Comparison of ENCODE assay signal across 7 cellular contexts in genomic region chr6:16129623-16130243, GRCh38. TPM values are rescaled to one million over a fixed set of nuclear protein-coding genes. Genes with fewer than 3 reads are reported as not detected.
A peak's percentile ranks its signal among the peaks of the same experiment; 100 is the strongest.
DNase-seq lines count a peak whose midpoint lies in the region; ATAC-seq, FAIRE-seq and TF ChIP-seq lines count a peak whose summit lies in the region.

No MANE protein-coding gene starts in this region.

- H3K9me3 ChIP-seq in IMR-90 (ENCODE audit: control insufficient read depth, insufficient read depth, low read length): no peaks in the 10 kb centered on the region
- no peaks in the 10 kb centered on the region for H3K9me3 ChIP-seq in H1 (ENCODE audit: insufficient read depth in 2 of 2, low read depth in 1 of 2, low read length in 1 of 2)
- H3K9me3 ChIP-seq in mucosa of descending colon: no peaks in the 10 kb centered on the region
- H3K9me3 ChIP-seq in thymus (ENCODE audit: control insufficient read depth): no peaks in the 10 kb centered on the region

- no peak overlapping the region for H2AK9ac ChIP-seq in IMR-90 (replicated peaks; ENCODE audit: low read depth, low read length, poor library complexity)

- CTCF ChIA-PET in IMR-90 (lab: Yijun Ruan, JAX) (interaction anchor here (1.2 kb wide), 1 partner anchor 50 kb away, joined by 3 read pairs; no protein-coding TSS in a partner anchor), WTC11 (lab: Charles Lee) (interaction anchor here (1.0 to 2.0 kb wide), 3 partner anchors 53 to 438 kb away, joined by 3 to 15 read pairs (median 12); no protein-coding TSS in a partner anchor), H1 (lab: Charles Lee; ENCODE audit: partially characterized antibody) (interaction anchor here (0.9 to 1.4 kb wide), 6 partner anchors 14 to 307 kb away, joined by 3 to 4 read pairs (median 4); no protein-coding TSS in a partner anchor)

- TF ChIP-seq POLR2A in IMR-90 (IDR thresholded peaks at IDR 0.05; ENCODE audit: low read depth, low read length): no peak
- TF ChIP-seq POLR2A in H1 (IDR thresholded peaks at IDR 0.05; ENCODE audit: control extremely low read depth in 1 of 2, low read depth in 2 of 2, low read length in 2 of 2): peak in 1 of 2 experiments; percentile 32; a peak in 1 of 3 replicates

- peaks cover 45% of the 10 kb centered on the region for H3K36me3 Mint-ChIP-seq in WTC11

- peak overlapping the region; percentile 88; the same call in 1 of the 2 replicates for H3K27ac ChIP-seq in IMR-90 (ENCODE audit: insufficient read depth, low read length)
- H3K27ac ChIP-seq in H1 (ENCODE audit: low read depth, low read length): no peak overlapping the region
- peak overlapping the region; percentile 96 for H3K27ac ChIP-seq in thymus (ENCODE audit: low read depth)

- H3K27me3 Mint-ChIP-seq in WTC11 (ENCODE audit: low read depth): peaks cover 8% of the 10 kb centered on the region

- peak overlapping the region; percentile 47 for H3K9ac ChIP-seq in IMR-90 (ENCODE audit: low read depth, low read length)
- peak overlapping the region; percentile 49 to 88 (median 71) for H3K9ac ChIP-seq in H1 (replicated peaks in 1 of 4; ENCODE audit: extremely low read depth in 1 of 4, low read depth in 3 of 4, low read length in 3 of 4)

- no peak overlapping the region for H2BK120ac ChIP-seq in IMR-90 (ENCODE audit: low read depth, low read length)
- H2BK120ac ChIP-seq in H1 (replicated peaks; ENCODE audit: low read depth, low read length): no peak overlapping the region

- peak overlapping the region; percentile 95 for H3K4me3 ChIP-seq in IMR-90 (ENCODE audit: insufficient read depth, low read depth, low read length)
- H3K4me3 ChIP-seq in H1 (ENCODE audit: extremely low read depth in 1 of 4, insufficient read depth in 2 of 4, low read depth in 3 of 4, low read length in 4 of 4): peak overlapping the region; percentile 72 to 95 (median 89)
- H3K4me3 ChIP-seq in mucosa of descending colon: peak overlapping the region; percentile 99
- H3K4me3 ChIP-seq in thymus (ENCODE audit: low read length): peak overlapping the region; percentile 76

- H3K4me3 Mint-ChIP-seq in WTC11: peak overlapping the region; percentile 96

- in situ Hi-C loops in IMR-90 (cut with MboI; ENCODE audit: low sequenced_read_pairs): no loop called here

- no peak overlapping the region for H2BK5ac ChIP-seq in IMR-90 (ENCODE audit: low read depth, low read length, poor library complexity, severe bottlenecking)
- no peak overlapping the region; the same call in 1 of the 2 replicates for H2BK5ac ChIP-seq in H1 (ENCODE audit: low read depth, low read length)

- H3K9me3 Mint-ChIP-seq in WTC11: no peaks in the 10 kb centered on the region

- H2BK20ac ChIP-seq in IMR-90 (ENCODE audit: low read depth, low read length) (0 out of 2 replicates have a peak overlapping the region, but pooled peaks have one; percentile 66), H1 (ENCODE audit: low read length) (no peak overlapping the region)

- peak overlapping the region; percentile 94 for H3K4me2 ChIP-seq in IMR-90 (ENCODE audit: low read depth, low read length)
- H3K4me2 ChIP-seq in H1 (ENCODE audit: insufficient read depth in 1 of 2, low read depth in 2 of 2, low read length in 2 of 2): peak overlapping the region; percentile 85 to 86

- intact Hi-C loops in IMR-90 (cut with micrococcal nuclease): no loop called here
- intact Hi-C loops in mucosa of descending colon (cut with DNase I, micrococcal nuclease): loop anchor here in 1 of 2 donors (10.0 kb wide), 1 partner anchor 435 kb away; no protein-coding TSS in a partner anchor

- peak overlapping the region in 1 of 2 experiments; percentile 1; a peak in 1 of 4 replicates for H4K8ac ChIP-seq in IMR-90 (ENCODE audit: low read depth in 2 of 2, low read length in 2 of 2)
- H4K8ac ChIP-seq in H1 (ENCODE audit: extremely low read depth, insufficient read depth, low read length): no peak overlapping the region

- dilution Hi-C loops in IMR-90 (cut with HindIII; ENCODE audit: low sequenced_read_pairs, unreplicated experiment): no loop called here

- no peaks in the 10 kb centered on the region for H3K9me1 ChIP-seq in IMR-90 (ENCODE audit: insufficient read depth, low read length)

- H3K4me1 ChIP-seq in IMR-90 (ENCODE audit: control insufficient read depth, insufficient read depth, low read length): peaks cover 6% of the 10 kb centered on the region
- peaks cover 0 to 5% (median 1%) of the 10 kb centered on the region in 4 experiments; a peak in 2 of 7 replicates for H3K4me1 ChIP-seq in H1 (replicated peaks in 1 of 4; ENCODE audit: control insufficient read depth in 3 of 4, insufficient read depth in 4 of 4, low read length in 3 of 4)
- peaks cover 32% of the 10 kb centered on the region for H3K4me1 ChIP-seq in mucosa of descending colon (ENCODE audit: low read depth)
- peaks cover 4% of the 10 kb centered on the region for H3K4me1 ChIP-seq in thymus (ENCODE audit: control insufficient read depth, insufficient read depth, low read length)

- no peak overlapping the region for H4K5ac ChIP-seq in IMR-90 (ENCODE audit: low read depth, low read length)
- no peak overlapping the region for H4K5ac ChIP-seq in H1 (ENCODE audit: insufficient read length, low read depth, low read length)

- H4K20me1 ChIP-seq in IMR-90 (ENCODE audit: insufficient read depth, low read length) (peaks cover 3% of the 10 kb centered on the region; the same call in 1 of the 2 replicates), H1 (replicated peaks in 1 of 2; ENCODE audit: control insufficient read depth in 1 of 2, insufficient read depth in 2 of 2, low read length in 2 of 2) (peaks cover 19 to 26% of the 10 kb centered on the region in 2 experiments)

- H3K27ac Mint-ChIP-seq in WTC11: peak overlapping the region; percentile 90

- WGBS in IMR-90 (ENCODE audit: extremely low coverage in 2 of 2, insufficient read length in 1 of 2), 2 experiments: 1% methylated on average over 17 of the region's 33 CpGs; no CpG with 5 or more reads in 1 of the 2 experiments
- WGBS in H1 (ENCODE audit: extremely low coverage in 1 of 2, insufficient coverage in 1 of 2, insufficient read length in 1 of 2, insufficient replicate concordance in 2 of 2, low coverage in 1 of 2, low lambda C conversion rate in 2 of 2, missing lambda C conversion rate in 1 of 2), 2 experiments: 2% methylated on average over 27 of the region's 33 CpGs; no CpG with 5 or more reads in 1 of the 2 experiments
- WGBS in thymus: under 1% methylated on average over 33 of the region's 33 CpGs

- no peak for TF ChIP-seq EP300 in H1 (IDR thresholded peaks at IDR 0.05; ENCODE audit: borderline replicate concordance in 1 of 2, low read depth in 2 of 2, low read length in 2 of 2)

- H3K14ac ChIP-seq in IMR-90 (replicated peaks; ENCODE audit: low read depth, low read length) (no peak overlapping the region), H1 (ENCODE audit: insufficient read length) (no peak overlapping the region)

- H3K4me1 Mint-ChIP-seq in WTC11: peaks cover 35% of the 10 kb centered on the region

- H2BK12ac ChIP-seq in H1 (ENCODE audit: low read depth, low read length): peak overlapping the region; percentile 40; the same call in 1 of the 2 replicates

- POLR2A ChIA-PET in IMR-90 (lab: Charles Lee; ENCODE audit: unreplicated experiment): interaction anchor here (0.6 kb wide), 1 partner anchor 348 kb away, joined by 3 read pairs; no protein-coding TSS in a partner anchor
- POLR2A ChIA-PET in WTC11 (lab: Charles Lee): interaction anchor here (0.5 to 2.3 kb wide), 7 partner anchors 9 to 256 kb away, joined by 3 to 34 read pairs (median 4); no protein-coding TSS in a partner anchor
- POLR2A ChIA-PET in H1 (lab: Charles Lee; ENCODE audit: partially characterized antibody): interaction anchor here (1.1 to 6.7 kb wide), 22 partner anchors 9 to 444 kb away, joined by 3 to 70 read pairs (median 4); no protein-coding TSS in a partner anchor

- H3K27me3 ChIP-seq in IMR-90 (ENCODE audit: control insufficient read depth, insufficient read depth, low read length): peaks cover 20% of the 10 kb centered on the region
- H3K27me3 ChIP-seq in H1 (replicated peaks in 1 of 4; ENCODE audit: control insufficient read depth in 3 of 4, extremely low read depth in 1 of 4, insufficient read depth in 3 of 4, low read length in 3 of 4): no peaks in the 10 kb centered on the region; a peak in 1 of 7 replicates
- H3K27me3 ChIP-seq in thymus (ENCODE audit: control insufficient read depth, insufficient read depth): no peaks in the 10 kb centered on the region

- peak overlapping the region; percentile 4 for H3K23ac ChIP-seq in IMR-90 (ENCODE audit: low read depth, low read length)
- H3K23ac ChIP-seq in H1 (ENCODE audit: insufficient read length): no peak overlapping the region

- H4K91ac ChIP-seq in IMR-90 (ENCODE audit: insufficient read depth, low read depth, low read length) (no peak overlapping the region), H1 (replicated peaks; ENCODE audit: insufficient read length, low read length) (no peak overlapping the region)

- TF ChIP-seq RAD21 in IMR-90 (IDR thresholded peaks at IDR 0.05; ENCODE audit: low read length): no peak
- TF ChIP-seq RAD21 in H1 (IDR thresholded peaks at IDR 0.05 in 1 of 2, conservative IDR thresholded peaks at IDR 0.05 in 1 of 2; ENCODE audit: low read depth in 2 of 2, low read length in 2 of 2): no peak

- H3K4ac ChIP-seq in IMR-90 (ENCODE audit: low read depth, low read length) (peak overlapping the region; percentile 22; the same call in 1 of the 2 replicates), H1 (replicated peaks; ENCODE audit: insufficient read length, low read depth, low read length) (no peak overlapping the region)

- H2BK15ac ChIP-seq in IMR-90 (ENCODE audit: low read depth, low read length) (0 out of 3 replicates have a peak overlapping the region, but pooled peaks have one; percentile 24), H1 (ENCODE audit: low read length) (no peak overlapping the region)

- H3K18ac ChIP-seq in IMR-90 (ENCODE audit: low read depth, low read length) (peak overlapping the region; percentile 17), H1 (ENCODE audit: extremely low read depth, low read length) (no peak overlapping the region)

- peaks cover 4% of the 10 kb centered on the region; the same call in 1 of the 2 replicates for H3K23me2 ChIP-seq in H1 (ENCODE audit: low read depth, low read length)

- peaks cover 20 to 58% of the 10 kb centered on the region in 2 experiments for H3K79me2 ChIP-seq in H1 (ENCODE audit: control insufficient read depth in 1 of 2, insufficient read depth in 2 of 2, low read length in 2 of 2)

- H2AFZ ChIP-seq in IMR-90 (replicated peaks; ENCODE audit: low read length, poor library complexity): peak overlapping the region; percentile 73
- no peak overlapping the region for H2AFZ ChIP-seq in H1 (ENCODE audit: low read length)

- ATAC-seq in GM18861 (IDR thresholded peaks at IDR 0.05; ENCODE audit: unreplicated experiment) (peak; percentile 3), IMR-90 (ENCODE audit: low read depth) (no peak), WTC11 (no peak), mucosa of descending colon (peak; percentile 22), GM21619 (IDR thresholded peaks at IDR 0.05; ENCODE audit: unreplicated experiment) (no peak)

- H3K56ac ChIP-seq in IMR-90 (ENCODE audit: extremely low read depth, insufficient read depth, low read length): no peak overlapping the region; the same call in 1 of the 2 replicates
- no peak overlapping the region for H3K56ac ChIP-seq in H1 (replicated peaks; ENCODE audit: insufficient read length, low read depth, low read length)

- H2AK5ac ChIP-seq in IMR-90 (ENCODE audit: low read depth, low read length): peak overlapping the region; percentile 12; the same call in 1 of the 2 replicates
- peak overlapping the region; percentile 65; the same call in 1 of the 2 replicates for H2AK5ac ChIP-seq in H1 (ENCODE audit: low read depth, low read length)

- FAIRE-seq in H1 (lab: Jason Lieb, UNC): no peak

- BruUV-seq in IMR-90 (replicated peaks; lab: Mats Ljungman, UMichigan): no TSS peak

- TF ChIP-seq CTCF in IMR-90 (conservative IDR thresholded peaks at IDR 0.05; ENCODE audit: low read depth, low read length): no peak
- no peak for TF ChIP-seq CTCF in WTC11 (IDR thresholded peaks at IDR 0.05)
- TF ChIP-seq CTCF in H1 (IDR thresholded peaks at IDR 0.05; ENCODE audit: control extremely low read depth in 1 of 3, insufficient read depth in 1 of 3, low read depth in 1 of 3, low read length in 3 of 3): no peak
- TF ChIP-seq CTCF in mucosa of descending colon (IDR thresholded peaks at IDR 0.05): no peak

- DNase-seq in IMR-90 (peak; percentile 5), WTC11 (ENCODE audit: low spot score) (peak; percentile 33), H1 (ENCODE audit: low read depth in 1 of 2, low spot score in 2 of 2) (peak in 1 of 2 experiments; percentile 56), mucosa of descending colon (peak; percentile 56 to 76 (median 70))

- no peaks in the 10 kb centered on the region; the same call in 1 of the 2 replicates for H3K36me3 ChIP-seq in IMR-90 (ENCODE audit: control insufficient read depth, insufficient read depth, low read length)
- peaks cover 0 to 26% (median 3%) of the 10 kb centered on the region in 4 experiments; a peak in 3 of 8 replicates for H3K36me3 ChIP-seq in H1 (ENCODE audit: control insufficient read depth in 2 of 4, insufficient read depth in 4 of 4, low read length in 3 of 4)
- no peaks in the 10 kb centered on the region for H3K36me3 ChIP-seq in mucosa of descending colon (ENCODE audit: low read depth)
- no peaks in the 10 kb centered on the region for H3K36me3 ChIP-seq in thymus (ENCODE audit: control insufficient read depth, insufficient read depth)

- H3K79me1 ChIP-seq in IMR-90 (ENCODE audit: low read depth in 1 of 2, low read length in 2 of 2) (peaks cover 10 to 15% of the 10 kb centered on the region in 2 experiments; a peak in 3 of 4 replicates), H1 (ENCODE audit: low read depth, low read length) (no peaks in the 10 kb centered on the region)

RNA-seq across cellular contexts. Expression of gene MYLIP, which starts 0.8 kb away (rescaled TPM):
- total RNA-seq in IMR-90 (2012; rRNA removed): 3.2 and 3.6 TPM in 2 replicates
- polyA plus RNA-seq in IMR-90 (2012; rRNA removed): 1.7 and 1.8 TPM in 2 replicates
- 1.6 and 1.7 TPM in 2 replicates for polyA plus RNA-seq in IMR-90 (2012; cell fraction: cytosol; rRNA removed)
- polyA plus RNA-seq in IMR-90 (2012; cell fraction: nucleus; rRNA removed; ENCODE audit: low replicate concordance): 3.5 and 10.1 TPM in 2 replicates
- total RNA-seq in WTC11 (2021): 43.4 to 50.0 TPM (median 44.5 TPM) in 3 replicates
- total RNA-seq in H1 (2021; fragmentation: NEBNext Ultra II Directional; extraction: Animal tissue kit (Norgen Biotek cat#: 25700)): 26.9 and 28.2 TPM in 2 replicates
- polyA plus RNA-seq in H1 (2011; rRNA removed): 20.8 and 21.1 TPM in 2 replicates
- polyA plus RNA-seq in H1 (2011; cell fraction: cytosol; rRNA removed): 29.7 TPM
- polyA plus RNA-seq in H1 (2011; cell fraction: nucleus; rRNA removed): 29.8 TPM
- 22.7 to 26.2 TPM (median 24.0 TPM) in 4 replicates for polyA plus RNA-seq in H1 (2012, experiment 1 of 2)
- polyA plus RNA-seq in H1 (2012, experiment 2 of 2): 6.3 TPM
- polyA plus RNA-seq in H1 (2013, experiment 1 of 2): 13.8 TPM
- 14.5 TPM for polyA plus RNA-seq in H1 (2013, experiment 2 of 2)
- 43.7 and 50.8 TPM in 2 replicates for polyA minus RNA-seq in H1 (2011; rRNA and poly(A)+ RNA removed)
- polyA minus RNA-seq in H1 (2011; cell fraction: cytosol; rRNA and poly(A)+ RNA removed): 27.7 TPM
- polyA minus RNA-seq in H1 (2011; cell fraction: nucleus; rRNA and poly(A)+ RNA removed): 35.3 TPM
- total RNA-seq in mucosa of descending colon: 10 to 100 TPM; 22.7 to 64.4 (median 40.3) TPM
- polyA plus RNA-seq in thymus: 25.5 TPM

Comparison
In these comparisons a context has a peak if more than half of its experiments do, and no peak if none do; other contexts are left out.
1. ATAC-seq: peak in GM18861 (single experiment) and mucosa of descending colon (single experiment); none in IMR-90 (single experiment), WTC11 (single experiment) and GM21619 (single experiment).
2. Peak in every context shown above with its lines, with median percentiles within 50 percentile points of each other: H3K4me3 ChIP-seq.